ENCODE assay signal across 8 cellular contexts in genomic region chr19:13794388-13794751, GRCh38. TPM values are rescaled to one million over a fixed set of nuclear protein-coding genes. Genes with fewer than 3 reads are reported as not detected.
DNase-seq lines count a peak whose midpoint lies in the region; ATAC-seq, FAIRE-seq and TF ChIP-seq lines count a peak whose summit lies in the region.

No MANE protein-coding gene starts in this region.

- ATAC-seq in GM19452 (IDR thresholded peaks at IDR 0.05; ENCODE audit: unreplicated experiment) (no peak), HG03520 (IDR thresholded peaks at IDR 0.05; ENCODE audit: unreplicated experiment) (no peak)

- H3K36me3 ChIP-seq in BJ (ENCODE audit: control insufficient read depth, insufficient read depth, low read length) (peaks cover 2% of the 10 kb centered on the region; the same call in 1 of the 2 replicates), HUES64 (ENCODE audit: insufficient read depth, low read length) (peaks cover 4% of the 10 kb centered on the region; the same call in 1 of the 2 replicates), adrenal gland (replicated peaks in 1 of 2) (no peaks in the 10 kb centered on the region), small intestine (ENCODE audit: control insufficient read depth in 2 of 2, insufficient read depth in 2 of 2, low read length in 2 of 2) (no peaks in the 10 kb centered on the region)

- H3K27me3 ChIP-seq in BJ (ENCODE audit: control insufficient read depth, insufficient read depth, low read length) (no peaks in the 10 kb centered on the region), HUES64 (ENCODE audit: insufficient read depth, low read length) (no peaks in the 10 kb centered on the region), adrenal gland (no peaks in the 10 kb centered on the region), small intestine (ENCODE audit: control insufficient read depth in 2 of 2, insufficient read depth in 2 of 2, low read length in 2 of 2) (no peaks in the 10 kb centered on the region)

- H3K9ac ChIP-seq in HUES64 (ENCODE audit: low read depth, low read length): peak overlapping the region; percentile 51

- DNase-seq in BJ (ENCODE audit: low read depth) (peak; percentile 96), adrenal gland (peak; percentile 84 to 97 (median 94)), small intestine (no peak), SW 1271 (lab: John Stamatoyannopoulos, UW) (no peak)

- H3K4me3 ChIP-seq in BJ (ENCODE audit: low read depth, low read length) (peak overlapping the region; percentile 89), HUES64 (ENCODE audit: low read length) (peak overlapping the region; percentile 51), adrenal gland (peak overlapping the region; percentile 7 to 92 (median 45)), iPS-18c (ENCODE audit: insufficient read depth, low read depth, low read length) (peak overlapping the region; percentile 45; the same call in 1 of the 2 replicates), small intestine (ENCODE audit: low read depth in 1 of 2, low read length in 2 of 2) (peak overlapping the region; percentile 58 to 63)

- H3K4me1 ChIP-seq in HUES64 (ENCODE audit: insufficient read depth, low read length) (0 out of 2 replicates have a peak, but pooled peaks cover 6% of the 10 kb centered on the region), adrenal gland (replicated peaks in 1 of 2) (peaks cover 22 to 33% of the 10 kb centered on the region in 2 donors), small intestine (ENCODE audit: control insufficient read depth in 2 of 2, insufficient read depth in 1 of 2, low read depth in 1 of 2, low read length in 1 of 2) (peaks cover 0 to 5% of the 10 kb centered on the region in 2 donors)

- TF ChIP-seq CTCF in BJ (IDR thresholded peaks at IDR 0.05; ENCODE audit: insufficient read depth, low read depth, low read length) (no peak), adrenal gland (IDR thresholded peaks at IDR 0.05) (no peak)

- WGBS in HUES64: 67% methylated on average over 8 of the region's 10 CpGs
- 0 to 5% (median 2%) methylated on average over 6 to 10 of the region's 10 CpGs for WGBS in adrenal gland, 4 donors
- WGBS in small intestine, 3 donors: 4 to 9% (median 4%) methylated on average over 10 of the region's 10 CpGs

- POLR2A ChIA-PET in BJ (lab: Charles Lee): no interaction called here

- H3K9me3 ChIP-seq in HUES64 (ENCODE audit: insufficient read depth, low read depth, low read length): no peaks in the 10 kb centered on the region
- no peaks in the 10 kb centered on the region for H3K9me3 ChIP-seq in adrenal gland (replicated peaks in 1 of 3)
- no peaks in the 10 kb centered on the region for H3K9me3 ChIP-seq in iPS-18c (ENCODE audit: control insufficient read depth, insufficient read depth, low read length)
- H3K9me3 ChIP-seq in small intestine (ENCODE audit: control insufficient read depth, low read depth): no peaks in the 10 kb centered on the region

- intact Hi-C loops in adrenal gland (cut with DNase I): no loop called here

- no peak for TF ChIP-seq POLR2A in adrenal gland (IDR thresholded peaks at IDR 0.05)

- H3K27ac ChIP-seq in HUES64 (ENCODE audit: low read depth, low read length): peak overlapping the region; percentile 56; the same call in 1 of the 2 replicates
- peak overlapping the region in 4 of 5 donors; percentile 79 to 92 (median 84) for H3K27ac ChIP-seq in adrenal gland
- peak overlapping the region; percentile 42 to 95 for H3K27ac ChIP-seq in small intestine (ENCODE audit: low read depth in 1 of 2, low read length in 1 of 2)

- FAIRE-seq in small intestine (lab: Jason Lieb, UNC): no peak

- CTCF ChIA-PET in BJ (lab: Yijun Ruan, JAX): interaction anchor here (0.8 to 1.2 kb wide), 6 partner anchors 33 to 86 kb away, joined by 3 to 6 read pairs (median 3); no protein-coding TSS in a partner anchor

RNA-seq across cellular contexts. Expression of gene ZSWIM4, which starts 0.9 kb away (rescaled TPM):
- polyA plus RNA-seq in BJ (2011; rRNA removed) (4.0 and 5.7 TPM in 2 replicates), adrenal gland (1 to 10 TPM; 1.7 to 6.4 (median 3.2) TPM), small intestine (1 to 10 TPM in 2 of 3 donors, under 1 TPM in 1; 0.45 to 2.3 (median 1.4) TPM)
- 7.2 and 8.6 TPM in 2 replicates for polyA minus RNA-seq in BJ (2011; rRNA and poly(A)+ RNA removed)
- 15.5 TPM for polyA plus RNA-seq in HUES64 (2013, experiment 1 of 2)
- polyA plus RNA-seq in HUES64 (2013, experiment 2 of 2): 16.8 TPM
- total RNA-seq in adrenal gland: 10 to 100 TPM in 4 of 8 donors, 1 to 10 TPM in 4; 5.8 to 15.4 (median 10.2) TPM

RNA-seq across cellular contexts. Expression of gene C19orf53, which starts 20.1 kb away (rescaled TPM):
- 220 and 276 TPM in 2 replicates for polyA plus RNA-seq in BJ (2011; rRNA removed)
- 85.7 and 188 TPM in 2 replicates for polyA minus RNA-seq in BJ (2011; rRNA and poly(A)+ RNA removed)
- polyA plus RNA-seq in HUES64 (2013, experiment 1 of 2): 134 TPM
- polyA plus RNA-seq in HUES64 (2013, experiment 2 of 2): 150 TPM
- total RNA-seq in adrenal gland: 100 to 1,000 TPM in 7 of 8 donors, 10 to 100 TPM in 1; 95.8 to 224 (median 137) TPM
- polyA plus RNA-seq in adrenal gland: 100 to 1,000 TPM; 134 to 459 (median 340) TPM
- polyA plus RNA-seq in small intestine: 100 to 1,000 TPM; 115 to 126 (median 121) TPM

RNA-seq across cellular contexts. Expression of gene MRI1, which starts 30.0 kb away (rescaled TPM):
- polyA plus RNA-seq in BJ (2011; rRNA removed) (28.4 and 42.1 TPM in 2 replicates), adrenal gland (10 to 100 TPM; 11.9 to 34.6 (median 20.5) TPM), small intestine (10 to 100 TPM; 12.3 to 19.0 (median 12.7) TPM)
- polyA minus RNA-seq in BJ (2011; rRNA and poly(A)+ RNA removed): 17.5 and 26.0 TPM in 2 replicates
- polyA plus RNA-seq in HUES64 (2013, experiment 1 of 2): 11.9 TPM
- polyA plus RNA-seq in HUES64 (2013, experiment 2 of 2): 10.8 TPM
- 10 to 100 TPM; 16.8 to 69.6 (median 44.9) TPM for total RNA-seq in adrenal gland

Comparison
In these comparisons a context has a peak if more than half of its experiments do, and no peak if none do; other contexts are left out.
1. DNase-seq: peak in BJ (single experiment) and adrenal gland (7 of 7); none in small intestine (single experiment) and SW 1271 (0 of 2).
2. Peak in every context shown above with its lines, with median percentiles within 50 percentile points of each other: H3K4me3 ChIP-seq and H3K27ac ChIP-seq.